1 cellular context compared by ENCODE assay signal in genomic region chr16:3640632-3641501, GRCh38.
TF ChIP-seq lines count a peak whose summit lies in the region.

No MANE protein-coding gene starts in this region.

TF ChIP-seq in GM23338, 12 proteins besides CTCF, POLR2A, EP300 and RAD21 (continued from another document):
- TF ChIP-seq REST (IDR thresholded peaks at IDR 0.05; ENCODE audit: unreplicated experiment) = no peak
